In genomic region chr2:64599469-64599868, GRCh38 we compare ENCODE assay signal across 18 cellular contexts. TPM values are rescaled to one million over a fixed set of nuclear protein-coding genes. Genes with fewer than 3 reads are reported as not detected.
DNase-seq lines count a peak whose midpoint lies in the region; ATAC-seq and TF ChIP-seq lines count a peak whose summit lies in the region.
"Had no signal": no experiment of that assay in that cellular context is flagged by ENCODE, and none has a peak within 500 bp of the region (broad histone marks: within the 10 kb centered on the region; RNA-seq: fewer than 3 reads in every experiment).

No MANE protein-coding gene starts in this region.

- no peaks in the 10 kb centered on the region for H4K20me1 ChIP-seq in Loucy (ENCODE audit: insufficient read depth, low read length, poor library complexity, severe bottlenecking)
- H4K20me1 ChIP-seq: BLaER1 treated with 17β-estradiol and CSF1 and Interleukin-3, amounts not matched to agents 10 nM and 100 nM had no signal

- no peaks in the 10 kb centered on the region for H3F3A ChIP-seq in Loucy (ENCODE audit: low read depth)

- WGBS in spleen, 5 donors, result 42 to 59% (median 48%) methylated on average over 3 of the region's 3 CpGs

- peak overlapping the region in 1 of 2 donors; percentile 35 for H3K27ac Mint-ChIP-seq in effector memory CD8-positive, alpha-beta T cell

- no peaks in the 10 kb centered on the region for H3K9me3 Mint-ChIP-seq in effector memory CD8-positive, alpha-beta T cell

- TF ChIP-seq CTCF in Loucy (conservative IDR thresholded peaks at IDR 0.05; ENCODE audit: low read length), result no peak
- no peak for TF ChIP-seq CTCF in spleen (IDR thresholded peaks at IDR 0.05 in 8 of 11, conservative IDR thresholded peaks at IDR 0.05 in 3 of 11)

- H3K36me3 Mint-ChIP-seq in effector memory CD8-positive, alpha-beta T cell (ENCODE audit: insufficient read depth), result peaks cover 6% of the 10 kb centered on the region

- H3K9me3 ChIP-seq in Loucy (ENCODE audit: insufficient read depth, low read depth, low read length) (no peaks in the 10 kb centered on the region), spleen (peaks cover 0 to 5% (median 0%) of the 10 kb centered on the region in 8 donors)
- H3K9me3 ChIP-seq: MG63, upper lobe of right lung had no signal

- H3K36me3 ChIP-seq in Loucy (ENCODE audit: insufficient read depth, low read length) (no peaks in the 10 kb centered on the region), spleen (no peaks in the 10 kb centered on the region)
- H3K36me3 ChIP-seq: BLaER1 treated with 17β-estradiol and CSF1 and Interleukin-3, amounts not matched to agents 10 nM and 100 nM; MG63; upper lobe of right lung had no signal

- no peak overlapping the region for H3K9ac ChIP-seq in Loucy (ENCODE audit: low read depth, low read length, poor library complexity, severe bottlenecking)
- H3K9ac ChIP-seq: BLaER1 treated with 17β-estradiol and CSF1 and Interleukin-3, amounts not matched to agents 10 nM and 100 nM had no signal

- peaks cover 4 to 8% of the 10 kb centered on the region in 2 donors for H3K4me1 Mint-ChIP-seq in effector memory CD8-positive, alpha-beta T cell (ENCODE audit: low read depth in 2 of 2)

- H3K4me3 ChIP-seq in Loucy (ENCODE audit: low read length, poor library complexity, severe bottlenecking), result no peak overlapping the region
- H3K4me3 ChIP-seq in spleen, result no peak overlapping the region
- H3K4me3 ChIP-seq: BLaER1 treated with 17β-estradiol and CSF1 and Interleukin-3, amounts not matched to agents 10 nM and 100 nM; MG63; upper lobe of right lung had no signal

- no peak overlapping the region for H3K4me2 ChIP-seq in Loucy (ENCODE audit: low read depth, low read length, poor library complexity, severe bottlenecking)

- no peak overlapping the region for H3K4me3 Mint-ChIP-seq in effector memory CD8-positive, alpha-beta T cell

- H3K27me3 ChIP-seq in Loucy (ENCODE audit: insufficient read depth, low read length, poor library complexity, severe bottlenecking), result no peaks in the 10 kb centered on the region
- no peaks in the 10 kb centered on the region for H3K27me3 ChIP-seq in spleen (replicated peaks in 1 of 7)
- H3K27me3 ChIP-seq: BLaER1 treated with 17β-estradiol and CSF1 and Interleukin-3, amounts not matched to agents 10 nM and 100 nM; MG63; upper lobe of right lung had no signal

- H3K79me2 ChIP-seq in Loucy (ENCODE audit: insufficient read depth, low read length), result no peaks in the 10 kb centered on the region

- peak overlapping the region; percentile 5 for H2AFZ ChIP-seq in Loucy (ENCODE audit: low read length)

- no peak overlapping the region for H3K27ac ChIP-seq in spleen
- H3K27ac ChIP-seq: BLaER1 treated with 17β-estradiol and CSF1 and Interleukin-3, amounts not matched to agents 10 nM and 100 nM; upper lobe of right lung had no signal

- no peaks in the 10 kb centered on the region for H3K4me1 ChIP-seq in Loucy (ENCODE audit: insufficient read depth, low read length, poor library complexity, severe bottlenecking)
- peaks cover 0 to 7% (median 0%) of the 10 kb centered on the region in 6 donors for H3K4me1 ChIP-seq in spleen
- H3K4me1 ChIP-seq: upper lobe of right lung had no signal

- no peaks in the 10 kb centered on the region for H3K9me2 ChIP-seq in Loucy (replicated peaks; ENCODE audit: low read depth, low read length)

- intact Hi-C loops in spleen (cut with DNase I; ENCODE audit: low total_unique reads), result no loop called here

- peak; percentile 16 for ATAC-seq in effector memory CD8-positive, alpha-beta T cell (replicated peaks)
- ATAC-seq in HG03095 (IDR thresholded peaks at IDR 0.05; ENCODE audit: unreplicated experiment), result no peak
- ATAC-seq: upper lobe of right lung had no signal

- no peaks in the 10 kb centered on the region for H3K27me3 Mint-ChIP-seq in effector memory CD8-positive, alpha-beta T cell

- TF ChIP-seq POLR2A in spleen (IDR thresholded peaks at IDR 0.05), result no peak

- peak in 2 of 3 experiments; percentile 35 to 42 for DNase-seq in NCI-H1417 (lab: John Stamatoyannopoulos, UW)
- no peak for DNase-seq in NCI-H1417 treated with DMSO at 0.1 percent for 48 hours (lab: John Stamatoyannopoulos, UW)
- DNase-seq in effector memory CD8-positive, alpha-beta T cell, result no peak
- DNase-seq in renal cortical epithelial cell (ENCODE audit: low read depth), result peak; percentile 15
- DNase-seq in spleen, result no peak
- no peak for DNase-seq in stimulated activated naive CD4-positive, alpha-beta T cell (lab: John Stamatoyannopoulos, UW)
- DNase-seq: activated CD4-positive, alpha-beta T cell treated with anti-CD3 and anti-CD28 coated beads for 1 hour; activated CD8-positive, alpha-beta memory T cell treated with anti-CD3 and anti-CD28 coated beads, Interleukin-2, amount 50 U/mL, for 48 hours; foreskin fibroblast; HCEC 1CT; MG63; NCI-H2029; NCI-H510A treated with DMSO at 0.1 percent for 48 hours; T1000; upper lobe of right lung had no signal

RNA-seq across cellular contexts. Expression of gene SERTAD2, which starts 54.2 kb away (rescaled TPM):
- 8.9 and 21.3 TPM in 2 replicates for total RNA-seq in renal cortical epithelial cell
- total RNA-seq in spleen, result 10 to 100 TPM; 31.2 to 61.4 (median 43.3) TPM
- 10 to 100 TPM; 10.4 to 16.9 (median 13.6) TPM for polyA plus RNA-seq in spleen

Comparison
In these comparisons a context has a peak if more than half of its experiments do, and no peak if none do; other contexts are left out.
1. DNase-seq: peak in NCI-H1417 (2 of 3) and renal cortical epithelial cell (single experiment); none in NCI-H1417 treated with DMSO at 0.1 percent for 48 hours (single experiment), effector memory CD8-positive, alpha-beta T cell (0 of 3), spleen (single experiment) and stimulated activated naive CD4-positive, alpha-beta T cell (0 of 6).